ENCODE assay signal across 8 cellular contexts in the genomic region with DNA sequence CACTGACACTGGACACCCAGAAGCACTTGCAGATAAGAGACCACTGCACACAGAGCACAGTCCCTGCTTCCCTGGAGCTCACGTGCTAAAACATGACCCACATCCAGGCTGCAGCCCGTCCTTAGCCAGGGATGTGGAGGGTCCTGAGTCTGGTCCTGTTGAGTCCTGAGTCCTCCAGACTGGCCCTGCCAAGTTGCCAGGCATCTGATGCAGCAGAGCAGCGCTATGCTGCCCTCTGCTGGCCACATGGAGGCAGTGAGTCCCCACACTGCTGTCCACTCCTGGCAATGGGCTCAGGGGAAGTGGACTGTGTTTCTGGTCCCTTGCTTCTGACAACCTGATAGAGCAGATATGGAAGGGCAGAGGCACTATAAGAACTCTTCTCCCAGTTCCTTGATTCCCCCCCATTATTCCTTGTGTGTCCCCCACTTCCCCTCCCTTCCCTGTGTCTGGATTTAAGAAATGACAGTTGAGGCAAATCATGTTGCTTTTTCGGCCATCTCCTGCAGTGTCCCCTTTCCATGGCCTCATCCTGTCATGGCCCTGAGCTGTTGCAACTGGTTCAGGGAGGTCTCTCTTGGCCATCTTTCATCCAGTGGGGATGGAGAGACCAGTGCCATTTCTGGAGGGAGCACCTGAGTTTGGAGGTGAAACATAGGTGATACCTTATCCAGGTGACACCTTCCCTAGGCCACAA.
DNase-seq lines count a peak whose midpoint lies in the region; ATAC-seq and TF ChIP-seq lines count a peak whose summit lies in the region.

No MANE protein-coding gene starts in this region.

- H3K4me3 ChIP-seq in SJSA1: no peak overlapping the region
- no peak overlapping the region for H3K4me3 ChIP-seq in parathyroid adenoma (ENCODE audit: low read depth, low read length)
- H3K4me3 ChIP-seq in tibial nerve: no peak overlapping the region

- H3K4me3 Mint-ChIP-seq in activated naive CD4-positive, alpha-beta T cell treated with anti-CD3 and anti-CD28 coated beads for 36 hours: no peak overlapping the region

- peaks cover 6% of the 10 kb centered on the region for H3K4me1 Mint-ChIP-seq in activated naive CD4-positive, alpha-beta T cell treated with anti-CD3 and anti-CD28 coated beads for 36 hours (ENCODE audit: low read depth)

- DNase-seq in Ammon's horn (ENCODE audit: low spot score) (peak; percentile 91), LHCN-M2 (ENCODE audit: low read depth) (peak; percentile 61), SJSA1 (ENCODE audit: low read depth in 1 of 2, low spot score in 2 of 2) (peak; percentile 68 to 72), glomerular endothelial cell (ENCODE audit: extremely low read depth, low read depth, low spot score) (peak; percentile 23), tibial nerve (ENCODE audit: low spot score in 2 of 2) (peak; percentile 41 to 67)
- peak; percentile 78 for DNase-seq in activated naive CD4-positive, alpha-beta T cell treated with anti-CD3 and anti-CD28 coated beads for 36 hours

- H3K9me3 Mint-ChIP-seq in activated naive CD4-positive, alpha-beta T cell treated with anti-CD3 and anti-CD28 coated beads for 36 hours: no peaks in the 10 kb centered on the region

- intact Hi-C loops in activated naive CD4-positive, alpha-beta T cell treated with anti-CD3 and anti-CD28 coated beads for 36 hours (cut with micrococcal nuclease): loop anchor here (1.0 to 5.0 kb wide), 7 partner anchors 86 to 416 kb away; a partner anchor contains a TSS

- H3K36me3 ChIP-seq in SJSA1: peaks cover 4% of the 10 kb centered on the region; the same call in 1 of the 2 replicates
- H3K36me3 ChIP-seq in parathyroid adenoma (ENCODE audit: control insufficient read depth, insufficient read depth, low read length): no peaks in the 10 kb centered on the region
- peaks cover 0 to 15% (median 0%) of the 10 kb centered on the region in 3 donors for H3K36me3 ChIP-seq in tibial nerve

- ATAC-seq in GM19035 (IDR thresholded peaks at IDR 0.05; ENCODE audit: unreplicated experiment): peak; percentile 55

- H3K27ac ChIP-seq in SJSA1: no peak overlapping the region
- no peak overlapping the region for H3K27ac ChIP-seq in parathyroid adenoma
- no peak overlapping the region for H3K27ac ChIP-seq in tibial nerve

- H3K27me3 ChIP-seq in SJSA1 (replicated peaks) (no peaks in the 10 kb centered on the region; the same call in 1 of the 2 replicates), parathyroid adenoma (ENCODE audit: control insufficient read depth, insufficient read depth, low read length) (no peaks in the 10 kb centered on the region), tibial nerve (peaks cover 0 to 8% of the 10 kb centered on the region in 2 donors)

- no peak overlapping the region for H2AFZ ChIP-seq in parathyroid adenoma

- H3K4me1 ChIP-seq in SJSA1 (replicated peaks) (peaks cover 12% of the 10 kb centered on the region), parathyroid adenoma (peaks cover 5% of the 10 kb centered on the region), tibial nerve (peaks cover 0 to 12% (median 7%) of the 10 kb centered on the region in 4 donors)

- H3K9me3 ChIP-seq in SJSA1 (replicated peaks) (no peaks in the 10 kb centered on the region), parathyroid adenoma (ENCODE audit: control insufficient read depth, low read length) (no peaks in the 10 kb centered on the region), tibial nerve (no peaks in the 10 kb centered on the region)

- H3K4me2 ChIP-seq in parathyroid adenoma (ENCODE audit: low read length): no peak overlapping the region

- H3K27me3 Mint-ChIP-seq in activated naive CD4-positive, alpha-beta T cell treated with anti-CD3 and anti-CD28 coated beads for 36 hours (ENCODE audit: low read depth): no peaks in the 10 kb centered on the region

- no peak overlapping the region for H3K27ac Mint-ChIP-seq in activated naive CD4-positive, alpha-beta T cell treated with anti-CD3 and anti-CD28 coated beads for 36 hours

- no peak for TF ChIP-seq EP300 in tibial nerve (IDR thresholded peaks at IDR 0.05)

- TF ChIP-seq POLR2A in tibial nerve (IDR thresholded peaks at IDR 0.05): no peak

- no peak overlapping the region for H3K9ac ChIP-seq in parathyroid adenoma

- CTCF ChIA-PET in activated naive CD4-positive, alpha-beta T cell treated with anti-CD3 and anti-CD28 coated beads for 36 hours (lab: Charles Lee): interaction anchor here (0.6 to 5.6 kb wide), 32 partner anchors 8 to 1508 kb away, joined by 3 to 100 read pairs (median 4); a partner anchor contains a TSS

- H3K79me2 ChIP-seq in parathyroid adenoma: no peaks in the 10 kb centered on the region

- no peaks in the 10 kb centered on the region for H3K36me3 Mint-ChIP-seq in activated naive CD4-positive, alpha-beta T cell treated with anti-CD3 and anti-CD28 coated beads for 36 hours (ENCODE audit: low read depth)

- TF ChIP-seq CTCF in parathyroid adenoma (IDR thresholded peaks at IDR 0.05): peak; percentile 88
- peak; percentile 83 to 96 (median 91) for TF ChIP-seq CTCF in tibial nerve (IDR thresholded peaks at IDR 0.05)

- WGBS in tibial nerve, 2 donors: 23 to 24% methylated on average over 3 to 4 of the region's 4 CpGs

Comparison
In these comparisons a context has a peak if more than half of its experiments do, and no peak if none do; other contexts are left out.
1. DNase-seq: peak in every context shown above with its lines; median percentile 91 in Ammon's horn; 78 in activated naive CD4-positive, alpha-beta T cell treated with anti-CD3 and anti-CD28 coated beads for 36 hours; 70 in SJSA1; 61 in LHCN-M2; 54 in tibial nerve; 23 in glomerular endothelial cell.